In the genomic region with DNA sequence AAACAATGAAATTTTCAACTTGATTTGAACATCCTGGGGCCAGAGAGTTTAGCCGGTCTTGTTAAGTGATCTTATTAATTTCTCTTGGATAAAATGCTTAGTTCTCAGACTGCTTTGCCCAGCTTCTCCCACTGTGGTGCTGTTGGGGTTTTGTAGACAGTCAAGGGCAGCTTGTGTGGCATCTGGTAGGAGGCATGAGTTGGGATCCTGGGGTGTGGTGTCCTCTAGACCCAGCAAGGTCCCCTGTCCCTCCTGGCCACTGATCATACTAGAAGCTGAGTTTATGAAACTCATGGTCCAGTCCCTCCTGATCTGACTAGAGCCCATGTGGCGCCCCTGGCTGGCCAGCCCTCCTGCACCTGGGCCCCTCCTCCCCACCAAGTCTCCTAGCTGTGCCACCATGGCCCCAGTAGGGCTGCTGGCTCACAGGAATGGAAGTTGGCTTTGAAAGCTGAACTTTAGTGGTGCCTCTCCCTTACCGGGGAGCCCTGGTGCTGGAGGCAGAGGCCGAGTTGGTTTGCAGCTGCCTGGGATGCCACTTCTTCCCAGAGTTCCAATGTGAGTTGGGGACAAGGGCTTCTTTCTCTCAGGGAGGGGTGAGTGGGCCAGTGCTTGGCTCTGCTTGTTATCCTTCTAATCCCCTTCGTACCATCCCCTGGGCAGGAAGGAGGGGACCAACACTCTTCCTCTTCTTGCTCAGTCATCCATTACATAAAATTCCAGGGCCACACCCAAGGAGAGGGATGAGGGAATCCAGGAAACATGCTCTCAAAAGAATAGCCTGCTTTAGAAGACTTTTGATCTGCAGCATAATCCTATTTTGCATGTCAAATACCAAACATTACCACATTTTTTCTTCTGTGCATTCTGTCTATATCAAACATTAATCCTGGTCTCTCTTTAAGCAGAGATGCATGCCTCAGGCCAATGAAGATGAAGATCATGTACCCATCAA, we compare ENCODE assay signal across 13 cellular contexts. TPM values are rescaled to one million over a fixed set of nuclear protein-coding genes. Genes with fewer than 3 reads are reported as not detected.
DNase-seq lines count a peak whose midpoint lies in the region; ATAC-seq, FAIRE-seq and TF ChIP-seq lines count a peak whose summit lies in the region.
"Had no signal": no experiment of that assay in that cellular context is flagged by ENCODE, and none has a peak within 500 bp of the region (broad histone marks: within the 10 kb centered on the region; RNA-seq: fewer than 3 reads in every experiment).

No MANE protein-coding gene starts in this region.

- peaks cover 12% of the 10 kb centered on the region for H3K27me3 Mint-ChIP-seq in activated CD4-positive, alpha-beta memory T cell treated with anti-CD3 and anti-CD28 coated beads, Interleukin-2, amount 10 ng/mL, durations not matched to agents 7 days and 5 days
- H3K27me3 Mint-ChIP-seq in activated CD4-positive, alpha-beta memory T cell treated with anti-CD3 and anti-CD28 coated beads for 36 hours, result peaks cover 2% of the 10 kb centered on the region

- peak overlapping the region; percentile 22 for H2BK120ac ChIP-seq in mesenchymal stem cell (ENCODE audit: low read depth, low read length)

- no peaks in the 10 kb centered on the region for H3K36me3 Mint-ChIP-seq in activated CD4-positive, alpha-beta memory T cell treated with anti-CD3 and anti-CD28 coated beads, Interleukin-2, amount 10 ng/mL, durations not matched to agents 7 days and 5 days (ENCODE audit: low read depth)
- H3K36me3 Mint-ChIP-seq in activated CD4-positive, alpha-beta memory T cell treated with anti-CD3 and anti-CD28 coated beads for 36 hours, result no peaks in the 10 kb centered on the region

- H2BK5ac ChIP-seq in mesenchymal stem cell (ENCODE audit: low read depth, low read length, poor library complexity, severe bottlenecking), result no peak overlapping the region

- CTCF ChIA-PET in activated CD4-positive, alpha-beta memory T cell treated with anti-CD3 and anti-CD28 coated beads, Interleukin-2, amount 10 ng/mL, durations not matched to agents 7 days and 5 days (lab: Charles Lee), result interaction anchor here (1.8 to 4.6 kb wide), 5 partner anchors 9 to 34 kb away, joined by 6 to 34 read pairs (median 12); no protein-coding TSS in a partner anchor
- CTCF ChIA-PET in activated CD4-positive, alpha-beta memory T cell treated with anti-CD3 and anti-CD28 coated beads for 36 hours (lab: Charles Lee), result interaction anchor here (0.5 to 3.8 kb wide), 10 partner anchors 17 to 777 kb away, joined by 3 to 43 read pairs (median 4); partner anchors contain the start of gene ZFP36L2

- H3K27ac Mint-ChIP-seq in activated CD4-positive, alpha-beta memory T cell treated with anti-CD3 and anti-CD28 coated beads, Interleukin-2, amount 10 ng/mL, durations not matched to agents 7 days and 5 days, result no peak overlapping the region
- no peak overlapping the region for H3K27ac Mint-ChIP-seq in activated CD4-positive, alpha-beta memory T cell treated with anti-CD3 and anti-CD28 coated beads for 36 hours
- H3K27ac Mint-ChIP-seq: activated CD8-positive, alpha-beta T cell treated with anti-CD3 and anti-CD28 coated beads for 36 hours; nephron progenitor cell had no signal

- no peak for ATAC-seq in GM18909 (IDR thresholded peaks at IDR 0.05; ENCODE audit: poor library complexity, unreplicated experiment)

- intact Hi-C loops in activated CD4-positive, alpha-beta memory T cell treated with anti-CD3 and anti-CD28 coated beads for 36 hours (cut with micrococcal nuclease), result loop anchor here (2.0 to 5.0 kb wide), 2 partner anchors 399 to 652 kb away; no protein-coding TSS in a partner anchor

- H3K4me1 ChIP-seq in SJSA1 (replicated peaks) (peaks cover 38% of the 10 kb centered on the region), mesenchymal stem cell (ENCODE audit: control insufficient read depth, insufficient read depth, low read depth, low read length) (peaks cover 10% of the 10 kb centered on the region), tibial nerve (peaks cover 0 to 35% (median 18%) of the 10 kb centered on the region in 4 donors)

- H3K18ac ChIP-seq in mesenchymal stem cell (ENCODE audit: low read depth in 1 of 2, low read length in 2 of 2), result peak overlapping the region; percentile 79 to 83

- peak overlapping the region; percentile 6 to 37 for H2BK12ac ChIP-seq in mesenchymal stem cell (ENCODE audit: low read length in 2 of 2)

- TF ChIP-seq POLR2A in tibial nerve (IDR thresholded peaks at IDR 0.05) (no peak), GM12891 (IDR thresholded peaks at IDR 0.05; ENCODE audit: low read depth, low read length) (no peak)

- H3K79me1 ChIP-seq in mesenchymal stem cell (replicated peaks; ENCODE audit: low read length, poor library complexity, severe bottlenecking), result no peaks in the 10 kb centered on the region

- H2AFZ ChIP-seq in mesenchymal stem cell (ENCODE audit: low read depth, low read length), result no peak overlapping the region

- TF ChIP-seq CTCF in tibial nerve (IDR thresholded peaks at IDR 0.05), result no peak

- no peak for TF ChIP-seq EP300 in tibial nerve (IDR thresholded peaks at IDR 0.05)

- H2AK5ac ChIP-seq in mesenchymal stem cell (ENCODE audit: low read length, severe bottlenecking), result peak overlapping the region; percentile 18

- no peak for FAIRE-seq in GM12891 (lab: Jason Lieb, UNC)

- peak overlapping the region; percentile 55 for H4K91ac ChIP-seq in mesenchymal stem cell (ENCODE audit: low read length)

- H2BK15ac ChIP-seq in mesenchymal stem cell (ENCODE audit: low read depth, poor library complexity, severe bottlenecking), result no peak overlapping the region

- WGBS in mesenchymal stem cell, result 84% methylated on average over 4 of the region's 5 CpGs
- WGBS in tibial nerve, 2 donors, result 50 to 58% methylated on average over 5 of the region's 5 CpGs

- H3K4ac ChIP-seq in mesenchymal stem cell (ENCODE audit: low read depth in 1 of 2, low read length in 2 of 2), result peak overlapping the region in 1 of 2 experiments; percentile 9

- H3K23ac ChIP-seq in mesenchymal stem cell (ENCODE audit: low read length in 2 of 2), result no peak overlapping the region

- H3K9me3 Mint-ChIP-seq in activated CD4-positive, alpha-beta memory T cell treated with anti-CD3 and anti-CD28 coated beads, Interleukin-2, amount 10 ng/mL, durations not matched to agents 7 days and 5 days, result no peaks in the 10 kb centered on the region
- H3K9me3 Mint-ChIP-seq in activated CD4-positive, alpha-beta memory T cell treated with anti-CD3 and anti-CD28 coated beads for 36 hours, result no peaks in the 10 kb centered on the region
- H3K9me3 Mint-ChIP-seq: activated CD8-positive, alpha-beta T cell treated with anti-CD3 and anti-CD28 coated beads for 36 hours; nephron progenitor cell had no signal

- peaks cover 8% of the 10 kb centered on the region for H3K4me1 Mint-ChIP-seq in activated CD4-positive, alpha-beta memory T cell treated with anti-CD3 and anti-CD28 coated beads, Interleukin-2, amount 10 ng/mL, durations not matched to agents 7 days and 5 days
- peaks cover 14% of the 10 kb centered on the region for H3K4me1 Mint-ChIP-seq in activated CD4-positive, alpha-beta memory T cell treated with anti-CD3 and anti-CD28 coated beads for 36 hours (ENCODE audit: low read depth)

- H3K36me3 ChIP-seq in SJSA1, result no peaks in the 10 kb centered on the region
- no peaks in the 10 kb centered on the region for H3K36me3 ChIP-seq in mesenchymal stem cell (ENCODE audit: control insufficient read depth in 1 of 2, insufficient read depth in 2 of 2, low read depth in 1 of 2, low read length in 2 of 2)
- H3K36me3 ChIP-seq in tibial nerve, result no peaks in the 10 kb centered on the region

- H3K27me3 ChIP-seq in SJSA1 (replicated peaks) (no peaks in the 10 kb centered on the region), mesenchymal stem cell (ENCODE audit: control insufficient read depth in 1 of 2, insufficient read depth in 1 of 2, low read length in 2 of 2) (no peaks in the 10 kb centered on the region), tibial nerve (no peaks in the 10 kb centered on the region)
- H3K27me3 ChIP-seq: body of pancreas had no signal

- H3K4me3 ChIP-seq in SJSA1 (no peak overlapping the region), mesenchymal stem cell (ENCODE audit: insufficient read depth in 1 of 2, low read depth in 1 of 2, low read length in 2 of 2) (peak overlapping the region in 1 of 2 experiments; percentile 36), tibial nerve (no peak overlapping the region)
- H3K4me3 ChIP-seq: body of pancreas, smooth muscle cell had no signal

- H3K4me2 ChIP-seq in mesenchymal stem cell (ENCODE audit: low read length, poor library complexity, severe bottlenecking), result no peak overlapping the region
- H3K4me2 ChIP-seq: smooth muscle cell had no signal

- H3K4me3 Mint-ChIP-seq in activated CD4-positive, alpha-beta memory T cell treated with anti-CD3 and anti-CD28 coated beads, Interleukin-2, amount 10 ng/mL, durations not matched to agents 7 days and 5 days, result no peak overlapping the region
- no peak overlapping the region for H3K4me3 Mint-ChIP-seq in activated CD4-positive, alpha-beta memory T cell treated with anti-CD3 and anti-CD28 coated beads for 36 hours
- H3K4me3 Mint-ChIP-seq: activated CD8-positive, alpha-beta T cell treated with anti-CD3 and anti-CD28 coated beads for 36 hours; nephron progenitor cell had no signal

- H3K27ac ChIP-seq in SJSA1 (peak overlapping the region; percentile 56), mesenchymal stem cell (ENCODE audit: low read length, poor library complexity, severe bottlenecking) (no peak overlapping the region), tibial nerve (peak overlapping the region in 3 of 4 donors; percentile 56 to 87 (median 86))
- H3K27ac ChIP-seq: body of pancreas had no signal

- DNase-seq in activated CD4-positive, alpha-beta memory T cell treated with anti-CD3 and anti-CD28 coated beads, Interleukin-2, amount 10 ng/mL, durations not matched to agents 7 days and 5 days, result peak; percentile 13
- DNase-seq in activated CD4-positive, alpha-beta memory T cell treated with anti-CD3 and anti-CD28 coated beads for 36 hours, result no peak
- peak; percentile 43 to 47 for DNase-seq in SJSA1 (ENCODE audit: low read depth in 1 of 2, low spot score in 2 of 2)
- DNase-seq in mesenchymal stem cell, result no peak
- DNase-seq in tibial nerve (ENCODE audit: low spot score in 2 of 2), result no peak
- DNase-seq in NCI-H2171 (lab: John Stamatoyannopoulos, UW), result no peak
- DNase-seq in GM12891 (ENCODE audit: insufficient read length, low spot score), result no peak

- no peaks in the 10 kb centered on the region for H3K9me3 ChIP-seq in SJSA1 (replicated peaks)
- no peaks in the 10 kb centered on the region for H3K9me3 ChIP-seq in mesenchymal stem cell (ENCODE audit: control insufficient read depth, low read length)
- H3K9me3 ChIP-seq in tibial nerve, result no peaks in the 10 kb centered on the region
- H3K9me3 ChIP-seq: body of pancreas had no signal

- peak overlapping the region; percentile 72 for H4K8ac ChIP-seq in mesenchymal stem cell (ENCODE audit: low read length)

- POLR2A ChIA-PET in activated CD4-positive, alpha-beta memory T cell treated with anti-CD3 and anti-CD28 coated beads, Interleukin-2, amount 10 ng/mL, durations not matched to agents 7 days and 5 days (lab: Charles Lee), result no interaction called here
- POLR2A ChIA-PET in activated CD4-positive, alpha-beta memory T cell treated with anti-CD3 and anti-CD28 coated beads for 36 hours (lab: Charles Lee), result interaction anchor here (1.6 kb wide), 1 partner anchor 19 kb away, joined by 4 read pairs; no protein-coding TSS in a partner anchor

- H3K9ac ChIP-seq in mesenchymal stem cell (ENCODE audit: low read length), result peak overlapping the region; percentile 35

- H3K14ac ChIP-seq in mesenchymal stem cell (ENCODE audit: low read length in 2 of 2), result peak overlapping the region in 1 of 2 experiments; percentile 44

RNA-seq across cellular contexts. Expression of gene HAAO, which starts 37.5 kb away (rescaled TPM):
- under 1 TPM; 0.18 to 0.28 TPM for total RNA-seq in activated CD4-positive, alpha-beta memory T cell treated with anti-CD3 and anti-CD28 coated beads, Interleukin-2, amount 10 ng/mL, durations not matched to agents 7 days and 5 days
- total RNA-seq in activated CD4-positive, alpha-beta memory T cell treated with anti-CD3 and anti-CD28 coated beads for 36 hours, result under 1 TPM in 1 of 2 experiments, not detected in 1; 0.17 TPM
- not detected in 2 replicates for total RNA-seq in SJSA1 (2014; rRNA removed; shearing (Covaris generic))
- 1.9 TPM for polyA plus RNA-seq in mesenchymal stem cell (2013, experiment 1 of 2)
- 1.8 TPM for polyA plus RNA-seq in mesenchymal stem cell (2013, experiment 2 of 2)
- total RNA-seq in tibial nerve, result 10 to 100 TPM in 1 of 4 donors, 1 to 10 TPM in 3; 5.9 to 24.1 (median 7.6) TPM
- polyA plus RNA-seq in GM12891 (2012; ENCODE audit: low read depth, missing spikeins), result 17.0 TPM
- total RNA-seq: glomerular endothelial cell had no signal

Comparison
In these comparisons a context has a peak if more than half of its experiments do, and no peak if none do; other contexts are left out.
1. DNase-seq: peak in activated CD4-positive, alpha-beta memory T cell treated with anti-CD3 and anti-CD28 coated beads, Interleukin-2, amount 10 ng/mL, durations not matched to agents 7 days and 5 days (single experiment) and SJSA1 (2 of 2); none in activated CD4-positive, alpha-beta memory T cell treated with anti-CD3 and anti-CD28 coated beads for 36 hours (single experiment), mesenchymal stem cell (single experiment), tibial nerve (0 of 2), NCI-H2171 (single experiment) and GM12891 (single experiment).